Comparison of ENCODE assay signal across 22 cellular contexts in genomic region chr15:32736351-32737061, GRCh38. TPM values are rescaled to one million over a fixed set of nuclear protein-coding genes. Genes with fewer than 3 reads are reported as not detected.
"Had no signal": no experiment of that assay in that cellular context is flagged by ENCODE, and none has a peak within 500 bp of the region (broad histone marks: within the 10 kb centered on the region; RNA-seq: fewer than 3 reads in every experiment).

No MANE protein-coding gene starts in this region.

- H3K27me3 ChIP-seq: cardiac muscle cell had no signal

- H3K4me2 ChIP-seq: PC-9 had no signal

- FAIRE-seq: astrocyte had no signal

- H3K27ac ChIP-seq: cardiac muscle cell, PC-9 had no signal

- DNase-seq: activated CD4-positive, alpha-beta memory T cell treated with anti-CD3 and anti-CD28 coated beads, Interleukin-2, amount 10 ng/mL, durations not matched to agents 7 days and 5 days; activated CD4-positive, alpha-beta T cell treated with anti-CD3 and anti-CD28 coated beads, Interleukin-2, amount 10 ng/mL, durations not matched to agents 7 days and 5 days; activated CD4-positive, CD25-positive, alpha-beta regulatory T cell; activated gamma-delta T cell; activated naive CD4-positive, alpha-beta T cell treated with anti-CD3 and anti-CD28 coated beads for 36 hours; activated T-cell treated with anti-CD3 and anti-CD28 coated beads for 4 hours; activated T-cell treated with anti-CD3 and anti-CD28 coated beads, Interleukin-2, amount 50 U/mL, for 48 hours; NCI-H1105 treated with DMSO at 0.1 percent for 48 hours; NCI-H146; NCI-H187 treated with DMSO at 0.1 percent for 48 hours; NCI-H2081 treated with DMSO at 0.1 percent for 48 hours; NCI-H2171 treated with DMSO at 0.1 percent for 48 hours; NCI-H510A treated with DMSO at 0.1 percent for 48 hours; PC-9; SHP77 treated with DMSO at 0.1 percent for 48 hours had no signal

- H3K36me3 ChIP-seq: cardiac muscle cell had no signal

- H3K9me3 Mint-ChIP-seq: activated CD4-positive, alpha-beta memory T cell treated with anti-CD3 and anti-CD28 coated beads, Interleukin-2, amount 10 ng/mL, durations not matched to agents 7 days and 5 days; activated CD4-positive, alpha-beta T cell treated with anti-CD3 and anti-CD28 coated beads, Interleukin-2, amount 10 ng/mL, durations not matched to agents 7 days and 5 days; T-helper 1 cell treated with Interleukin-12 subunit alpha and Interleukin-12 subunit beta and Interleukin-4 antibody, amounts not matched to agents 30 μg/mL and 1 μg/mL, for 36 hours had no signal

- H3K4me1 Mint-ChIP-seq: activated CD4-positive, alpha-beta memory T cell treated with anti-CD3 and anti-CD28 coated beads, Interleukin-2, amount 10 ng/mL, durations not matched to agents 7 days and 5 days; activated CD4-positive, alpha-beta T cell treated with anti-CD3 and anti-CD28 coated beads, Interleukin-2, amount 10 ng/mL, durations not matched to agents 7 days and 5 days; activated T-helper 17 cell treated with anti-CD3 and anti-CD28 coated beads, Interleukin-2, amount 50 U/mL, for 72 hours; brain had no signal

- H2AFZ ChIP-seq: PC-9 had no signal

- H3K4me3 Mint-ChIP-seq: activated CD4-positive, alpha-beta memory T cell treated with anti-CD3 and anti-CD28 coated beads, Interleukin-2, amount 10 ng/mL, durations not matched to agents 7 days and 5 days; activated CD4-positive, alpha-beta T cell treated with anti-CD3 and anti-CD28 coated beads, Interleukin-2, amount 10 ng/mL, durations not matched to agents 7 days and 5 days; activated naive CD4-positive, alpha-beta T cell treated with anti-CD3 and anti-CD28 coated beads for 36 hours; activated naive CD8-positive, alpha-beta T cell; activated T-helper 17 cell treated with anti-CD3 and anti-CD28 coated beads, Interleukin-2, amount 50 U/mL, for 72 hours; brain; T-helper 1 cell treated with Interleukin-12 subunit alpha and Interleukin-12 subunit beta and Interleukin-4 antibody, amounts not matched to agents 30 μg/mL and 1 μg/mL, for 36 hours had no signal

- H3K36me3 Mint-ChIP-seq: activated naive CD8-positive, alpha-beta T cell; brain had no signal

- ATAC-seq: activated T-helper 17 cell treated with anti-CD3 and anti-CD28 coated beads, Interleukin-2, amount 50 U/mL, for 72 hours had no signal

- H3K4me3 ChIP-seq: cardiac muscle cell, PC-9 had no signal

- H3K27ac Mint-ChIP-seq: activated CD4-positive, alpha-beta memory T cell treated with anti-CD3 and anti-CD28 coated beads, Interleukin-2, amount 10 ng/mL, durations not matched to agents 7 days and 5 days; activated CD4-positive, alpha-beta T cell treated with anti-CD3 and anti-CD28 coated beads, Interleukin-2, amount 10 ng/mL, durations not matched to agents 7 days and 5 days; activated naive CD4-positive, alpha-beta T cell treated with anti-CD3 and anti-CD28 coated beads for 36 hours; activated naive CD8-positive, alpha-beta T cell; activated T-helper 17 cell treated with anti-CD3 and anti-CD28 coated beads, Interleukin-2, amount 50 U/mL, for 72 hours; brain; T-helper 1 cell treated with Interleukin-12 subunit alpha and Interleukin-12 subunit beta and Interleukin-4 antibody, amounts not matched to agents 30 μg/mL and 1 μg/mL, for 36 hours had no signal

RNA-seq across cellular contexts. Expression of gene GREM1, which starts 18.7 kb away (rescaled TPM):
- total RNA-seq: activated CD4-positive, alpha-beta memory T cell treated with anti-CD3 and anti-CD28 coated beads, Interleukin-2, amount 10 ng/mL, durations not matched to agents 7 days and 5 days; activated CD4-positive, alpha-beta T cell treated with anti-CD3 and anti-CD28 coated beads, Interleukin-2, amount 10 ng/mL, durations not matched to agents 7 days and 5 days; activated CD8-positive, alpha-beta memory T cell treated with anti-CD3 and anti-CD28 coated beads for 36 hours; activated naive CD4-positive, alpha-beta T cell treated with anti-CD3 and anti-CD28 coated beads for 36 hours; activated T-helper 17 cell treated with anti-CD3 and anti-CD28 coated beads, Interleukin-2, amount 50 U/mL, for 72 hours had no signal
- polyA plus RNA-seq: cardiac muscle cell had no signal
